Comparison of ENCODE assay signal across 1 cellular context in genomic region chr9:123046796-123047195, GRCh38.
TF ChIP-seq lines count a peak whose summit lies in the region.

No MANE protein-coding gene starts in this region.

TF ChIP-seq in IMR-90, 13 proteins besides CTCF, POLR2A, EP300 and RAD21 (continued from another document):
- TF ChIP-seq NFE2L2 (IDR thresholded peaks at IDR 0.05; ENCODE audit: low read depth, low read length) (no peak), MXI1 (IDR thresholded peaks at IDR 0.05; ENCODE audit: borderline replicate concordance, low read depth, low read length) (no peak), RFX5 (IDR thresholded peaks at IDR 0.05; ENCODE audit: low read depth, low read length) (no peak), SMC3 (IDR thresholded peaks at IDR 0.05; ENCODE audit: low read depth, low read length) (no peak), BHLHE40 (IDR thresholded peaks at IDR 0.05; ENCODE audit: low read depth, low read length) (no peak), MAZ (IDR thresholded peaks at IDR 0.05; ENCODE audit: borderline replicate concordance, low read depth, low read length) (no peak), ELK1 (IDR thresholded peaks at IDR 0.05; ENCODE audit: borderline replicate concordance, low read depth, low read length) (no peak)
